In the genomic region with DNA sequence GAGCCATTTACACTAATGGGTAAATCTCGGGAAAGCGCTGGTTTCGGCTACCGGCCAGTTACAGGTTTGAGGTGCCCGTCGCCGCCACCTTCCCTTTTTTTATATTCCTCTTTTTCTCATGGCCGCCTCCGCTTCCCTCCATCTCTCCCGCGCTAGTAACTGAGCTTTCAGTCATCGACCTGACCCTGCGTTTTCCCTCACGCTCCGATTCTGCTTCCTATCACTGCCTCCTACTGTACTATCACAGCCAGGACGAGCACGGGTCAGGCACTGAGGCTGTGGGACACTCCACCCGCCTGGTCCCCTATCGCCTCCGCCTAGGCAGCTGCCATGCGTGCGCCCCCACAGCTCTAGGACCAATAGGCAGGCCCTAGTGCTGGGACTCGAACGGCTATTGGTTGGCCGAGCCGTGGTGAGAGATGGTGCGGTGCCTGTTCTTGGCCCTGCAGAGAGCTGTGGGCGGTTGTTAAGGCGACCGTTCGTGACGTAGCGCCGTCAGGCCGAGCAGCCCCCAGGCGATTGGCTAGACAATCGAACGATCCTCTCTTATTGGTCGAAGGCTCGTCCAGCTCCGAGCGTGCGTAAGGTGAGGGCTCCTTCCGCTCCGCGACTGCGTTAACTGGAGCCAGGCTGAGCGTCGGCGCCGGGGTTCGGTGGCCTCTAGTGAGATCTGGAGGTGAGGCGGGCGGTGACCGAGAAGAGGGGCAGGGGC, we compare ENCODE assay signal across 8 cellular contexts. TPM values are rescaled to one million over a fixed set of nuclear protein-coding genes. Genes with fewer than 3 reads are reported as not detected.
DNase-seq lines count a peak whose midpoint lies in the region; ATAC-seq and TF ChIP-seq lines count a peak whose summit lies in the region.

Gene HMGCR (plus strand): TSS at position 596 of the 712 bp plus-strand sequence. CDS start 5,386 bp downstream, outside the sequence.

- peak within 1 kb of the TSS; percentile 29 for H3K27ac ChIP-seq in IMR-90 (ENCODE audit: insufficient read depth, low read length)
- H3K27ac ChIP-seq in epithelial cell of prostate, result peak within 1 kb of the TSS; percentile 87

- POLR2A ChIA-PET in IMR-90 (lab: Charles Lee; ENCODE audit: unreplicated experiment), result no interaction called here

- H3K9ac ChIP-seq in IMR-90 (ENCODE audit: low read depth, low read length), result peak within 1 kb of the TSS; percentile 76

- ATAC-seq in GM21528 (IDR thresholded peaks at IDR 0.05; ENCODE audit: low FRiP score, unreplicated experiment) (peak; percentile 99), IMR-90 (ENCODE audit: low read depth) (peak; percentile 97), mucosa of descending colon (peak; percentile 95)

- TF ChIP-seq CTCF in IMR-90 (conservative IDR thresholded peaks at IDR 0.05; ENCODE audit: low read depth, low read length), result peak; percentile 38
- TF ChIP-seq CTCF in mucosa of descending colon (IDR thresholded peaks at IDR 0.05), result no peak

- H2BK120ac ChIP-seq in IMR-90 (ENCODE audit: low read depth, low read length), result peak within 1 kb of the TSS; percentile 69

- in situ Hi-C loops in IMR-90 (cut with MboI; ENCODE audit: low sequenced_read_pairs), result no loop called here

- peak; percentile 92 for TF ChIP-seq POLR2A in IMR-90 (IDR thresholded peaks at IDR 0.05; ENCODE audit: low read depth, low read length)

- H2AK9ac ChIP-seq in IMR-90 (replicated peaks; ENCODE audit: low read depth, low read length, poor library complexity), result peak within 1 kb of the TSS; percentile 93

- CTCF ChIA-PET in IMR-90 (lab: Yijun Ruan, JAX), result interaction anchor here (0.7 to 1.9 kb wide), 3 partner anchors 100 to 289 kb away, joined by 3 to 11 read pairs (median 4); partner anchors contain the start of gene ANKRD31

- H3K9me3 ChIP-seq in IMR-90 (ENCODE audit: control insufficient read depth, insufficient read depth, low read length), result no peaks in the 10 kb centered on the region
- no peaks in the 10 kb centered on the region for H3K9me3 ChIP-seq in mucosa of descending colon

- DNase-seq in DMS153 (lab: John Stamatoyannopoulos, UW), result peak; percentile 96
- peak; percentile 100 for DNase-seq in IMR-90
- DNase-seq in OCI-M1 (lab: John Stamatoyannopoulos, UW), result peak; percentile 99
- peak; percentile 96 for DNase-seq in activated T-cell treated with anti-CD3 and anti-CD28 coated beads for 4 hours
- DNase-seq in epithelial cell of prostate (ENCODE audit: low read depth, low spot score), result peak; percentile 99
- peak; percentile 98 to 99 (median 98) for DNase-seq in mucosa of descending colon
- DNase-seq in stimulated activated CD8-positive, alpha-beta memory T cell treated with anti-CD3 and anti-CD28 coated beads, Interleukin-4, amount 100 ng/mL, for 4 hours (ENCODE audit: low read depth in 2 of 2, low spot score in 1 of 2), result peak; percentile 94 to 97

- intact Hi-C loops in IMR-90 (cut with micrococcal nuclease) (loop anchor here (1.0 to 10.0 kb wide), 6 partner anchors 100 to 652 kb away; partner anchors contain the start of genes ANKRD31 and HEXB), mucosa of descending colon (cut with DNase I, micrococcal nuclease) (no loop called here)

- H3K4me3 ChIP-seq in IMR-90 (ENCODE audit: insufficient read depth, low read depth, low read length) (peak within 1 kb of the TSS; percentile 79), mucosa of descending colon (peak within 1 kb of the TSS; percentile 97)

- BruUV-seq in IMR-90 (replicated peaks; lab: Mats Ljungman, UMichigan), result no TSS peak

- dilution Hi-C loops in IMR-90 (cut with HindIII; ENCODE audit: low sequenced_read_pairs, unreplicated experiment), result no loop called here

- H3K4me1 ChIP-seq in IMR-90 (ENCODE audit: control insufficient read depth, insufficient read depth, low read length), result no peaks in the 10 kb centered on the region; the same call in 1 of the 2 replicates
- H3K4me1 ChIP-seq in mucosa of descending colon (ENCODE audit: low read depth), result peaks cover 23% of the 10 kb centered on the region

- peak within 1 kb of the TSS; percentile 37; the same call in 1 of the 2 replicates for H2AK5ac ChIP-seq in IMR-90 (ENCODE audit: low read depth, low read length)

- H3K9me1 ChIP-seq in IMR-90 (ENCODE audit: insufficient read depth, low read length), result no peaks in the 10 kb centered on the region

- peak; percentile 39 for TF ChIP-seq RAD21 in IMR-90 (IDR thresholded peaks at IDR 0.05; ENCODE audit: low read length)

- H3K4me2 ChIP-seq in IMR-90 (ENCODE audit: low read depth, low read length), result peak within 1 kb of the TSS; percentile 98

- peak within 1 kb of the TSS; percentile 87 for H3K4ac ChIP-seq in IMR-90 (ENCODE audit: low read depth, low read length)

- 1% methylated on average over 22 of the region's 55 CpGs; no CpG with 5 or more reads in 1 of the 2 experiments for WGBS in IMR-90 (ENCODE audit: extremely low coverage in 2 of 2, insufficient read length in 1 of 2), 2 experiments

- peak within 1 kb of the TSS; percentile 91 for H3K14ac ChIP-seq in IMR-90 (replicated peaks; ENCODE audit: low read depth, low read length)

- no peak within 1 kb of the TSS; the same call in 1 of the 2 replicates for H3K18ac ChIP-seq in IMR-90 (ENCODE audit: low read depth, low read length)

- H4K8ac ChIP-seq in IMR-90 (ENCODE audit: low read depth in 2 of 2, low read length in 2 of 2), result peak within 1 kb of the TSS; percentile 7 to 79; a peak in 3 of 4 replicates

- peak within 1 kb of the TSS; percentile 71 for H3K23ac ChIP-seq in IMR-90 (ENCODE audit: low read depth, low read length)

- H3K79me1 ChIP-seq in IMR-90 (ENCODE audit: low read depth in 1 of 2, low read length in 2 of 2), result peaks cover 0 to 25% of the 10 kb centered on the region in 2 experiments; a peak in 2 of 4 replicates

- peaks cover 18% of the 10 kb centered on the region; the same call in 1 of the 2 replicates for H4K20me1 ChIP-seq in IMR-90 (ENCODE audit: insufficient read depth, low read length)

- H2BK20ac ChIP-seq in IMR-90 (ENCODE audit: low read depth, low read length), result no peak within 1 kb of the TSS

- H2BK5ac ChIP-seq in IMR-90 (ENCODE audit: low read depth, low read length, poor library complexity, severe bottlenecking), result peak within 1 kb of the TSS; percentile 74

- peak within 1 kb of the TSS; percentile 67; the same call in 1 of the 2 replicates for H4K5ac ChIP-seq in IMR-90 (ENCODE audit: low read depth, low read length)

- no peak within 1 kb of the TSS; the same call in 1 of the 2 replicates for H4K91ac ChIP-seq in IMR-90 (ENCODE audit: insufficient read depth, low read depth, low read length)

- peak within 1 kb of the TSS; percentile 97 for H2AFZ ChIP-seq in IMR-90 (replicated peaks; ENCODE audit: low read length, poor library complexity)

- peak within 1 kb of the TSS; percentile 24; the same call in 1 of the 3 replicates for H2BK15ac ChIP-seq in IMR-90 (ENCODE audit: low read depth, low read length)

- no peaks in the 10 kb centered on the region for H3K27me3 ChIP-seq in IMR-90 (ENCODE audit: control insufficient read depth, insufficient read depth, low read length)

- H3K36me3 ChIP-seq in IMR-90 (ENCODE audit: control insufficient read depth, insufficient read depth, low read length) (no peaks in the 10 kb centered on the region), mucosa of descending colon (ENCODE audit: low read depth) (peaks cover 4% of the 10 kb centered on the region)

- H3K56ac ChIP-seq in IMR-90 (ENCODE audit: extremely low read depth, insufficient read depth, low read length), result peak within 1 kb of the TSS; percentile 62

TF ChIP-seq in IMR-90, 13 proteins besides CTCF, POLR2A, EP300 and RAD21:
- TF ChIP-seq CEBPB (IDR thresholded peaks at IDR 0.05; ENCODE audit: low read depth, low read length) (no peak), BHLHE40 (IDR thresholded peaks at IDR 0.05; ENCODE audit: low read depth, low read length) (peak; percentile 78), MAZ (IDR thresholded peaks at IDR 0.05; ENCODE audit: borderline replicate concordance, low read depth, low read length) (peak; percentile 69; the same call in 1 of the 2 replicates), RFX5 (IDR thresholded peaks at IDR 0.05; ENCODE audit: low read depth, low read length) (peak; percentile 69), MXI1 (IDR thresholded peaks at IDR 0.05; ENCODE audit: borderline replicate concordance, low read depth, low read length) (peak; percentile 89), CHD1 (IDR thresholded peaks at IDR 0.05; ENCODE audit: low read depth, low read length) (no peak), RCOR1 (IDR thresholded peaks at IDR 0.05; ENCODE audit: insufficient replicate concordance, low read length) (no peak), SMC3 (IDR thresholded peaks at IDR 0.05; ENCODE audit: low read depth, low read length) (0 out of 2 replicates have a peak, but pooled peaks have one; percentile 2), FOS (IDR thresholded peaks at IDR 0.05; ENCODE audit: low read depth, low read length) (no peak), USF2 (IDR thresholded peaks at IDR 0.05; ENCODE audit: low read depth, low read length) (peak; percentile 27; the same call in 1 of the 2 replicates)
- TF ChIP-seq, protein P1, sequence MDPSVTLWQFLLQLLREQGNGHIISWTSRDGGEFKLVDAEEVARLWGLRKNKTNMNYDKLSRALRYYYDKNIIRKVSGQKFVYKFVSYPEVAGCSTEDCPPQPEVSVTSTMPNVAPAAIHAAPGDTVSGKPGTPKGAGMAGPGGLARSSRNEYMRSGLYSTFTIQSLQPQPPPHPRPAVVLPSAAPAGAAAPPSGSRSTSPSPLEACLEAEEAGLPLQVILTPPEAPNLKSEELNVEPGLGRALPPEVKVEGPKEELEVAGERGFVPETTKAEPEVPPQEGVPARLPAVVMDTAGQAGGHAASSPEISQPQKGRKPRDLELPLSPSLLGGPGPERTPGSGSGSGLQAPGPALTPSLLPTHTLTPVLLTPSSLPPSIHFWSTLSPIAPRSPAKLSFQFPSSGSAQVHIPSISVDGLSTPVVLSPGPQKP (IDR thresholded peaks at IDR 0.05; ENCODE audit: borderline replicate concordance, low read depth, low read length), result no peak

RNA-seq across cellular contexts. Expression of gene HMGCR, which starts in this region (rescaled TPM):
- total RNA-seq in IMR-90 (2012; rRNA removed) (48.6 and 89.7 TPM in 2 replicates), mucosa of descending colon (100 to 1,000 TPM in 2 of 3 donors, 10 to 100 TPM in 1; 91.4 to 184 (median 149) TPM)
- 18.1 and 23.3 TPM in 2 replicates for polyA plus RNA-seq in IMR-90 (2012; rRNA removed)
- 2.6 and 4.2 TPM in 2 replicates for polyA plus RNA-seq in IMR-90 (2012; cell fraction: cytosol; rRNA removed)
- 13.9 and 63.4 TPM in 2 replicates for polyA plus RNA-seq in IMR-90 (2012; cell fraction: nucleus; rRNA removed; ENCODE audit: low replicate concordance)

Comparison
In these comparisons a context has a peak if more than half of its experiments do, and no peak if none do; other contexts are left out.
1. Peak in every context shown above with its lines: DNase-seq, ATAC-seq, H3K4me3 ChIP-seq and H3K27ac ChIP-seq.